21 cellular contexts compared by ENCODE assay signal in the genomic region with DNA sequence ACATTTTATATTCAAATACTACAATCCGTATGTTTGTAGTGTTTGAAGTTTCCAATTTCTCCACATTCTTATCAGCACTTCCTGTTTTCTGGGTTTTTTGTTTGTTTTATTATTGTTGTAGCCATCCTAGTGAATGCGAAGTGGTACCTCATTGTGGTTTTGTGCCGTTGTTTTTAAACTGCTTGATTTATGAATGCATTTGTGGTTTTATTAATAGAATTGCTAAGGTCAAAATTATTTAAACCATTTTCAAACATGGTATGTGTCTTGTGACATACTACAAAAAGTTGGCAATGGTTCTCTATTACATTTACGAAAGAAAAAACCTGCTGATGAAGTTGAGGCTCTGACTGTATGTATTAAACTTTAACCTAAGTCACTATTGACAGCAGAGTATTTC.
DNase-seq lines count a peak whose midpoint lies in the region; ATAC-seq, FAIRE-seq and TF ChIP-seq lines count a peak whose summit lies in the region.
"Had no signal": no experiment of that assay in that cellular context is flagged by ENCODE, and none has a peak within 500 bp of the region (broad histone marks: within the 10 kb centered on the region; RNA-seq: fewer than 3 reads in every experiment).

No MANE protein-coding gene starts in this region.

- in situ Hi-C loops in GM12878 (cut with MboI), result no loop called here

- H2AK5ac ChIP-seq in mesenchymal stem cell (ENCODE audit: low read length, severe bottlenecking), result no peak overlapping the region

- SMC1A ChIA-PET in GM12878 (lab: Charles Lee; ENCODE audit: uncharacterized antibody, unreplicated experiment), result no interaction called here

- H3K4me2 ChIP-seq in GM12878 (ENCODE audit: control insufficient read depth, insufficient read depth) (no peak overlapping the region), mesenchymal stem cell (ENCODE audit: low read length, poor library complexity, severe bottlenecking) (no peak overlapping the region)

- H3K79me1 ChIP-seq in mesenchymal stem cell (replicated peaks; ENCODE audit: low read length, poor library complexity, severe bottlenecking), result no peaks in the 10 kb centered on the region

- H3K9me3 ChIP-seq in GM12878 (replicated peaks; ENCODE audit: control insufficient read depth, insufficient read depth, low read length) (no peaks in the 10 kb centered on the region), mesenchymal stem cell (ENCODE audit: control insufficient read depth, low read length) (no peaks in the 10 kb centered on the region), left ventricle myocardium inferior (replicated peaks) (peaks cover 4% of the 10 kb centered on the region), right cardiac atrium (ENCODE audit: control insufficient read depth, low read length) (no peaks in the 10 kb centered on the region)
- H3K9me3 ChIP-seq: Caco-2, MG63 had no signal

- TF ChIP-seq POLR2A in GM12878 (IDR thresholded peaks at IDR 0.05; ENCODE audit: low read depth, low read length), result no peak

- POLR2A ChIA-PET in GM12878 (lab: Charles Lee), result no interaction called here

- no peak overlapping the region for H2BK12ac ChIP-seq in mesenchymal stem cell (ENCODE audit: low read length in 2 of 2)

- RAD21 ChIA-PET in GM12878 (lab: Charles Lee; ENCODE audit: unreplicated experiment), result no interaction called here

- TF ChIP-seq RAD21 in GM12878 (IDR thresholded peaks at IDR 0.05; ENCODE audit: insufficient read depth, low read depth, low read length), result no peak

- H3K4me3 ChIP-seq in GM12878, result no peak overlapping the region
- H3K4me3 ChIP-seq in mesenchymal stem cell (ENCODE audit: insufficient read depth in 1 of 2, low read depth in 1 of 2, low read length in 2 of 2), result no peak overlapping the region
- no peak overlapping the region for H3K4me3 ChIP-seq in left ventricle myocardium inferior
- no peak overlapping the region for H3K4me3 ChIP-seq in right cardiac atrium (ENCODE audit: low read length)
- H3K4me3 ChIP-seq: MG63 had no signal

- intact Hi-C loops in GM12878 (cut with micrococcal nuclease; ENCODE audit: unreplicated experiment), result no loop called here
- intact Hi-C loops in left ventricle myocardium inferior (cut with micrococcal nuclease), result no loop called here
- intact Hi-C loops in right cardiac atrium (cut with DNase I), result no loop called here

- no peak for ATAC-seq in GM12878
- ATAC-seq in HG03520 (IDR thresholded peaks at IDR 0.05; ENCODE audit: unreplicated experiment), result no peak
- no peak for ATAC-seq in right cardiac atrium
- ATAC-seq: CD8-positive, alpha-beta T cell had no signal

- H3K14ac ChIP-seq in mesenchymal stem cell (ENCODE audit: low read length in 2 of 2), result no peak overlapping the region

- no peak overlapping the region for H3K18ac ChIP-seq in mesenchymal stem cell (ENCODE audit: low read depth in 1 of 2, low read length in 2 of 2)

- no peak overlapping the region for H2BK15ac ChIP-seq in mesenchymal stem cell (ENCODE audit: low read depth, poor library complexity, severe bottlenecking)

- no peaks in the 10 kb centered on the region for H4K20me1 ChIP-seq in GM12878 (ENCODE audit: control insufficient read depth, insufficient read depth)

- H3K79me2 ChIP-seq in GM12878 (ENCODE audit: control insufficient read depth, insufficient read depth, low read length), result no peaks in the 10 kb centered on the region

- H4K91ac ChIP-seq in mesenchymal stem cell (ENCODE audit: low read length), result no peak overlapping the region

- CTCF ChIA-PET in GM12878 (lab: Yijun Ruan, JAX), result no interaction called here

- H3K4ac ChIP-seq in mesenchymal stem cell (ENCODE audit: low read depth in 1 of 2, low read length in 2 of 2), result no peak overlapping the region

- no peaks in the 10 kb centered on the region for H3K27me3 ChIP-seq in GM12878 (replicated peaks in 1 of 2; ENCODE audit: control insufficient read depth in 2 of 2, insufficient read depth in 2 of 2, low read length in 1 of 2)
- no peaks in the 10 kb centered on the region for H3K27me3 ChIP-seq in mesenchymal stem cell (ENCODE audit: control insufficient read depth in 1 of 2, insufficient read depth in 1 of 2, low read length in 2 of 2)
- no peaks in the 10 kb centered on the region for H3K27me3 ChIP-seq in left ventricle myocardium inferior (ENCODE audit: low read depth)
- H3K27me3 ChIP-seq in right cardiac atrium (ENCODE audit: control insufficient read depth, insufficient read depth), result no peaks in the 10 kb centered on the region
- H3K27me3 ChIP-seq: MG63 had no signal

- no peaks in the 10 kb centered on the region for H3K4me1 ChIP-seq in GM12878 (ENCODE audit: control insufficient read depth, insufficient read depth, low read length)
- no peaks in the 10 kb centered on the region for H3K4me1 ChIP-seq in mesenchymal stem cell (ENCODE audit: control insufficient read depth, insufficient read depth, low read depth, low read length)
- H3K4me1 ChIP-seq in left ventricle myocardium inferior, result no peaks in the 10 kb centered on the region
- H3K4me1 ChIP-seq in right cardiac atrium (ENCODE audit: control insufficient read depth, insufficient read depth, low read length), result no peaks in the 10 kb centered on the region
- H3K4me1 ChIP-seq: Caco-2 had no signal

- TF ChIP-seq CTCF in GM12878 (IDR thresholded peaks at IDR 0.05 in 2 of 3, conservative IDR thresholded peaks at IDR 0.05 in 1 of 3; ENCODE audit: control insufficient read depth in 2 of 3, extremely low read depth in 1 of 3, insufficient read depth in 1 of 3, low read depth in 3 of 3, low read length in 3 of 3) (no peak), left ventricle myocardium inferior (IDR thresholded peaks at IDR 0.05; ENCODE audit: borderline replicate concordance) (no peak)

- no peak overlapping the region for H3K23ac ChIP-seq in mesenchymal stem cell (ENCODE audit: low read length in 2 of 2)

- H2AFZ ChIP-seq in GM12878 (ENCODE audit: control insufficient read depth, low read depth, low read length) (no peak overlapping the region), mesenchymal stem cell (ENCODE audit: low read depth, low read length) (no peak overlapping the region)

- no peak for FAIRE-seq in GM12878 (lab: Jason Lieb, UNC)
- FAIRE-seq: G401.6 had no signal

- H3K27ac ChIP-seq in GM12878 (ENCODE audit: control insufficient read depth, insufficient read depth) (no peak overlapping the region), mesenchymal stem cell (ENCODE audit: low read length, poor library complexity, severe bottlenecking) (no peak overlapping the region), left ventricle myocardium inferior (replicated peaks) (no peak overlapping the region), right cardiac atrium (ENCODE audit: low read length) (no peak overlapping the region)
- H3K27ac ChIP-seq: C4-2B had no signal

- no peak overlapping the region for H4K8ac ChIP-seq in mesenchymal stem cell (ENCODE audit: low read length)

- DNase-seq in M059J (ENCODE audit: low read depth) (peak; percentile 72), GM12878 (ENCODE audit: low read depth, low spot score) (no peak), fibroblast of gingiva (ENCODE audit: low read depth) (peak; percentile 6), mesenchymal stem cell (peak; percentile 8), left ventricle myocardium inferior (no peak), right cardiac atrium (no peak)
- DNase-seq: Caco-2; CD8-positive, alpha-beta T cell; GOT3; HCEC 1CT; KBM-7; MG63; NCI-H1417; NCI-H1694; NCI-H2029 treated with DMSO at 0.1 percent for 48 hours; NCI-H526 treated with DMSO at 0.1 percent for 48 hours; Right ventricle myocardium superior; RPMI8226 had no signal

- no peak overlapping the region for H2BK5ac ChIP-seq in mesenchymal stem cell (ENCODE audit: low read depth, low read length, poor library complexity, severe bottlenecking)

- H2BK120ac ChIP-seq in mesenchymal stem cell (ENCODE audit: low read depth, low read length), result no peak overlapping the region

- no peak for TF ChIP-seq EP300 in GM12878 (IDR thresholded peaks at IDR 0.05; ENCODE audit: borderline replicate concordance in 1 of 2, control insufficient read depth in 1 of 2, low read depth in 2 of 2, low read length in 2 of 2)

- H3K36me3 ChIP-seq in GM12878 (ENCODE audit: control insufficient read depth in 2 of 2, insufficient read depth in 2 of 2, low read length in 1 of 2) (no peaks in the 10 kb centered on the region), mesenchymal stem cell (ENCODE audit: control insufficient read depth in 1 of 2, insufficient read depth in 2 of 2, low read depth in 1 of 2, low read length in 2 of 2) (no peaks in the 10 kb centered on the region), left ventricle myocardium inferior (no peaks in the 10 kb centered on the region)
- H3K36me3 ChIP-seq: MG63 had no signal

- H3K9ac ChIP-seq in GM12878 (ENCODE audit: control insufficient read depth, insufficient read depth, low read length) (no peak overlapping the region), mesenchymal stem cell (ENCODE audit: low read length) (no peak overlapping the region)

- 30% methylated on average over 4 of the region's 4 CpGs for WGBS in GM12878 (ENCODE audit: insufficient coverage, insufficient replicate concordance, low lambda C conversion rate, missing lambda C conversion rate)
- WGBS in mesenchymal stem cell, result no CpG with 5 or more reads among the region's 4 CpGs
- WGBS in right cardiac atrium, result 71% methylated on average over 4 of the region's 4 CpGs

- no TSS peak for BruUV-seq in GM12878 (replicated peaks; lab: Mats Ljungman, UMichigan)

TF ChIP-seq in GM12878, 131 proteins besides CTCF, POLR2A, EP300 and RAD21:
- TF ChIP-seq SPI1 (IDR thresholded peaks at IDR 0.05; ENCODE audit: borderline replicate concordance, insufficient read depth, low read depth, low read length) (peak; percentile 23; the same call in 1 of the 2 replicates), PML (IDR thresholded peaks at IDR 0.05; ENCODE audit: low read length) (no peak)

Comparison
In these comparisons a context has a peak if more than half of its experiments do, and no peak if none do; other contexts are left out.
1. DNase-seq: peak in M059J (single experiment), fibroblast of gingiva (single experiment) and mesenchymal stem cell (single experiment); none in GM12878 (single experiment), left ventricle myocardium inferior (single experiment) and right cardiac atrium (0 of 3).